13 cellular contexts compared by ENCODE assay signal in the genomic region with DNA sequence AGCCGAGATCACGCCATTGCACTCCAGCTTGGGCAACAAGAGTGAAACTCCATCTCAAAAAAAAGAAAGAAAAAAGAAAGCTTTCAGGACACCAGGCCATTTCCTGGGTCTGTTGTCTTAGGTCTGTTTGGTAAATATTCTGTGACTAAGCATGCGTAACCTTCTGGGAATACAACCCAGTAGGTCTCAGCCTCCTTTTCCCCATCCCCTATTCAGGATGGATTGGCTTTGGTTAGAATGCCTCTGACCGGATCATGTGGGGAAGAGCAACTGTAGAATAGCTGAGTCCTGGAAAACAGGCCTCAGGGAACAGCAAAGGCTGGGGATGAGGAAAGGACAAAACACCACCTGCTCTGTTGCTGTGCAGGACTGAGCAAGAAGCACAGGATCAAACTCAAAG. TPM values are rescaled to one million over a fixed set of nuclear protein-coding genes. Genes with fewer than 3 reads are reported as not detected.
DNase-seq lines count a peak whose midpoint lies in the region; ATAC-seq and TF ChIP-seq lines count a peak whose summit lies in the region.
"Had no signal": no experiment of that assay in that cellular context is flagged by ENCODE, and none has a peak within 500 bp of the region (broad histone marks: within the 10 kb centered on the region; RNA-seq: fewer than 3 reads in every experiment).

No MANE protein-coding gene starts in this region.

- H3K9ac ChIP-seq in parathyroid adenoma = no peak overlapping the region

- no peaks in the 10 kb centered on the region for H3K9me3 Mint-ChIP-seq in effector memory CD8-positive, alpha-beta T cell

- no peaks in the 10 kb centered on the region for H3K36me3 ChIP-seq in parathyroid adenoma (ENCODE audit: control insufficient read depth, insufficient read depth, low read length)

- peak overlapping the region; percentile 92 for H3K27ac ChIP-seq in parathyroid adenoma
- H3K27ac ChIP-seq: SK-N-MC had no signal

- peak overlapping the region in 1 of 2 donors; percentile 18 for H3K4me3 Mint-ChIP-seq in effector memory CD8-positive, alpha-beta T cell

- peaks cover 13% of the 10 kb centered on the region for H3K36me3 Mint-ChIP-seq in effector memory CD8-positive, alpha-beta T cell (ENCODE audit: insufficient read depth)

- H3K4me2 ChIP-seq in parathyroid adenoma (ENCODE audit: low read length) = no peak overlapping the region

- H3K27ac Mint-ChIP-seq in effector memory CD8-positive, alpha-beta T cell = peak overlapping the region; percentile 96 to 98

- DNase-seq in DMS53 (lab: John Stamatoyannopoulos, UW) (peak; percentile 66), NAMALWA (ENCODE audit: low spot score) (peak; percentile 6), cerebellum (ENCODE audit: low spot score) (no peak)
- no peak for DNase-seq in effector memory CD8-positive, alpha-beta T cell
- DNase-seq: DMS79 treated with DMSO at 0.1 percent for 48 hours, GOT3, left cardiac atrium, NCI-H2171 treated with DMSO at 0.1 percent for 48 hours had no signal

- no peaks in the 10 kb centered on the region for H3K79me2 ChIP-seq in parathyroid adenoma

- no peak for TF ChIP-seq CTCF in parathyroid adenoma (IDR thresholded peaks at IDR 0.05)

- H3K9me3 ChIP-seq in parathyroid adenoma (ENCODE audit: control insufficient read depth, low read length) = no peaks in the 10 kb centered on the region

- peaks cover 17 to 18% of the 10 kb centered on the region in 2 donors for H3K4me1 Mint-ChIP-seq in effector memory CD8-positive, alpha-beta T cell (ENCODE audit: low read depth in 2 of 2)

- no peaks in the 10 kb centered on the region for H3K4me1 ChIP-seq in parathyroid adenoma

- H3K4me3 ChIP-seq in parathyroid adenoma (ENCODE audit: low read depth, low read length) = no peak overlapping the region

- H3K27me3 Mint-ChIP-seq in effector memory CD8-positive, alpha-beta T cell = no peaks in the 10 kb centered on the region

- no peak for ATAC-seq in effector memory CD8-positive, alpha-beta T cell (replicated peaks)
- no peak for ATAC-seq in GM18873 (IDR thresholded peaks at IDR 0.05; ENCODE audit: low FRiP score, unreplicated experiment)
- ATAC-seq in GM19455 (IDR thresholded peaks at IDR 0.05; ENCODE audit: unreplicated experiment) = no peak
- ATAC-seq in GM18867 (IDR thresholded peaks at IDR 0.05; ENCODE audit: unreplicated experiment) = no peak
- ATAC-seq: left cardiac atrium had no signal

- peak overlapping the region; percentile 99 for H2AFZ ChIP-seq in parathyroid adenoma

- H3K27me3 ChIP-seq in parathyroid adenoma (ENCODE audit: control insufficient read depth, insufficient read depth, low read length) = no peaks in the 10 kb centered on the region

RNA-seq across cellular contexts. Expression of a gene that starts 1.6 kb away (rescaled TPM):
- total RNA-seq in cerebellum = 7.1 TPM

Comparison
In these comparisons a context has a peak if more than half of its experiments do, and no peak if none do; other contexts are left out.
1. DNase-seq: peak in DMS53 (single experiment) and NAMALWA (single experiment); none in effector memory CD8-positive, alpha-beta T cell (0 of 3) and cerebellum (single experiment).